18 cellular contexts compared by ENCODE assay signal in the genomic region with DNA sequence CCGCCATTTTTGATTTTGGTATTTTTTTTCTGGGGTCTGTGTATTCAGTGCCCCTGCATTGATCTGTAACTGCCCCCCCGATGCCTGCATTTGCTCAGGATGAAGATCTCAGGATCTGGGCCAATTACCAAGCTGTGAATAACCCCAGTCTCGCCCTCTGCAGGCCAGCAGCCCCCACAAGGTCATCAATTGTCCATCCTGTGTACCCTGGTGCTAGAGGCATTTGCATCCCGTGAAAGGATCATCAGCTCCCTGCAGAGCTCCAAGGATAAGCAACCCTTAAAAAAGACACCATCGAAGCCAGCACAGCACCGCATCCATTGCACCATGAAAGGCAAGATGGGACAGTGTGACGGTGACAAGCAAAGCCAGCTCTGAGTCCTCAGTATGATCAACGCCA.
"Had no signal": no experiment of that assay in that cellular context is flagged by ENCODE, and none has a peak within 500 bp of the region (broad histone marks: within the 10 kb centered on the region; RNA-seq: fewer than 3 reads in every experiment).

No MANE protein-coding gene starts in this region.

- H3K4me3 ChIP-seq: colonic mucosa, esophagus muscularis mucosa, lower lobe of right lung, sigmoid colon, spleen had no signal

- DNase-seq: activated CD4-positive, alpha-beta memory T cell treated with anti-CD3 and anti-CD28 coated beads for 36 hours; activated CD4-positive, alpha-beta T cell treated with anti-CD3 and anti-CD28 coated beads for 1 hour; activated CD8-positive, alpha-beta memory T cell treated with anti-CD3 and anti-CD28 coated beads, Interleukin-2, amount 10 ng/mL, durations not matched to agents 7 days and 5 days; activated gamma-delta T cell; activated T-cell treated with anti-CD3 and anti-CD28 coated beads, Interleukin-2, amount 50 U/mL, for 1 hour; amniotic stem cell; caudate nucleus; colonic mucosa; left colon; lower lobe of right lung; sigmoid colon; spleen; stimulated activated naive CD8-positive, alpha-beta T cell treated with anti-CD3 and anti-CD28 coated beads, Interleukin-15, amount 100 ng/mL, for 72 hours had no signal

- H3K27me3 Mint-ChIP-seq: activated CD8-positive, alpha-beta memory T cell treated with anti-CD3 and anti-CD28 coated beads, Interleukin-2, amount 10 ng/mL, durations not matched to agents 7 days and 5 days had no signal

- H3K4me1 Mint-ChIP-seq: activated CD8-positive, alpha-beta memory T cell treated with anti-CD3 and anti-CD28 coated beads, Interleukin-2, amount 10 ng/mL, durations not matched to agents 7 days and 5 days; mesothelial cell of epicardium; stimulated activated naive CD8-positive, alpha-beta T cell treated with anti-CD3 and anti-CD28 coated beads, Interleukin-15, amount 100 ng/mL, for 72 hours had no signal

- H3K79me2 ChIP-seq: parathyroid adenoma had no signal

- H2AFZ ChIP-seq: parathyroid adenoma had no signal

- H3K9me3 Mint-ChIP-seq: activated CD4-positive, alpha-beta memory T cell treated with anti-CD3 and anti-CD28 coated beads for 36 hours; mesothelial cell of epicardium; stimulated activated naive CD8-positive, alpha-beta T cell treated with anti-CD3 and anti-CD28 coated beads, Interleukin-15, amount 100 ng/mL, for 72 hours; type B pancreatic cell had no signal

- H3K4me3 Mint-ChIP-seq: activated CD4-positive, alpha-beta memory T cell treated with anti-CD3 and anti-CD28 coated beads for 36 hours; activated CD8-positive, alpha-beta memory T cell treated with anti-CD3 and anti-CD28 coated beads, Interleukin-2, amount 10 ng/mL, durations not matched to agents 7 days and 5 days; activated naive CD8-positive, alpha-beta T cell; mesothelial cell of epicardium; stimulated activated naive CD8-positive, alpha-beta T cell treated with anti-CD3 and anti-CD28 coated beads, Interleukin-15, amount 100 ng/mL, for 72 hours; type B pancreatic cell had no signal

- H3K27me3 ChIP-seq: colonic mucosa, esophagus muscularis mucosa, sigmoid colon had no signal

- H3K36me3 ChIP-seq: colonic mucosa, esophagus muscularis mucosa, lower lobe of right lung, sigmoid colon, spleen had no signal

- H3K4me1 ChIP-seq: colonic mucosa, esophagus muscularis mucosa, lower lobe of right lung, parathyroid adenoma, sigmoid colon, spleen had no signal

- H3K27ac Mint-ChIP-seq: activated CD4-positive, alpha-beta memory T cell treated with anti-CD3 and anti-CD28 coated beads for 36 hours; activated CD8-positive, alpha-beta memory T cell treated with anti-CD3 and anti-CD28 coated beads, Interleukin-2, amount 10 ng/mL, durations not matched to agents 7 days and 5 days; activated naive CD8-positive, alpha-beta T cell; mesothelial cell of epicardium; stimulated activated naive CD8-positive, alpha-beta T cell treated with anti-CD3 and anti-CD28 coated beads, Interleukin-15, amount 100 ng/mL, for 72 hours; type B pancreatic cell had no signal

- H3K9me3 ChIP-seq: colonic mucosa, esophagus muscularis mucosa, lower lobe of right lung, sigmoid colon, spleen had no signal

- H3K27ac ChIP-seq: colonic mucosa, esophagus muscularis mucosa, lower lobe of right lung, parathyroid adenoma, sigmoid colon, spleen had no signal

- H3K9ac ChIP-seq: parathyroid adenoma had no signal

- H3K36me3 Mint-ChIP-seq: activated CD4-positive, alpha-beta memory T cell treated with anti-CD3 and anti-CD28 coated beads for 36 hours; activated CD8-positive, alpha-beta memory T cell treated with anti-CD3 and anti-CD28 coated beads, Interleukin-2, amount 10 ng/mL, durations not matched to agents 7 days and 5 days; activated naive CD8-positive, alpha-beta T cell; mesothelial cell of epicardium; type B pancreatic cell had no signal
